In genomic region chr21:42026072-42026415, GRCh38 we compare ENCODE assay signal across 16 cellular contexts. TPM values are rescaled to one million over a fixed set of nuclear protein-coding genes. Genes with fewer than 3 reads are reported as not detected.
"Had no signal": no experiment of that assay in that cellular context is flagged by ENCODE, and none has a peak within 500 bp of the region (broad histone marks: within the 10 kb centered on the region; RNA-seq: fewer than 3 reads in every experiment).

No MANE protein-coding gene starts in this region.

- H3K4me3 Mint-ChIP-seq: activated naive CD4-positive, alpha-beta T cell treated with anti-CD3 and anti-CD28 coated beads for 36 hours; activated naive CD8-positive, alpha-beta T cell treated with anti-CD3 and anti-CD28 coated beads, Interleukin-2, amount 50 U/mL, for 24 hours; activated T-helper 17 cell treated with anti-CD3 and anti-CD28 coated beads, Interleukin-2, amount 50 U/mL, for 72 hours; memory B cell; natural killer cell; stimulated activated naive B cell treated with anti-CD40 and anti-IgM and Interleukin-4, amounts not matched to agents 10 μg/mL and 1 μg/mL and 100 μg/mL, for 72 hours had no signal

- H3K36me3 Mint-ChIP-seq: memory B cell; natural killer cell; stimulated activated naive B cell treated with anti-CD40 and anti-IgM and Interleukin-4, amounts not matched to agents 10 μg/mL and 1 μg/mL and 100 μg/mL, for 72 hours had no signal

- FAIRE-seq: islet of Langerhans had no signal

- H3K27me3 ChIP-seq: foreskin keratinocyte, thyroid gland had no signal

- DNase-seq: activated CD4-positive, alpha-beta T cell treated with anti-CD3 and anti-CD28 coated beads for 1 hour; activated CD4-positive, alpha-beta T cell treated with anti-CD3 and anti-CD28 coated beads, Interleukin-2, amount 50 U/mL, for 4 hours; activated naive CD4-positive, alpha-beta T cell treated with anti-CD3 and anti-CD28 coated beads for 36 hours; activated naive CD8-positive, alpha-beta T cell treated with anti-CD3 and anti-CD28 coated beads, Interleukin-2, amount 50 U/mL, for 24 hours; foreskin keratinocyte; left ventricle myocardium inferior; natural killer cell; stimulated activated CD4-positive, alpha-beta T cell treated with anti-CD3 and anti-CD28 coated beads, Interleukin-2, amount 100 ng/mL, for 48 hours; stimulated activated naive B cell treated with anti-CD40 and anti-IgM and Interleukin-4, amounts not matched to agents 10 μg/mL and 1 μg/mL and 100 μg/mL, for 72 hours; thyroid gland had no signal

- H3K4me1 Mint-ChIP-seq: activated naive CD8-positive, alpha-beta T cell treated with anti-CD3 and anti-CD28 coated beads, Interleukin-2, amount 50 U/mL, for 24 hours; activated T-helper 17 cell treated with anti-CD3 and anti-CD28 coated beads, Interleukin-2, amount 50 U/mL, for 72 hours had no signal

- H3K36me3 ChIP-seq: left ventricle myocardium inferior, thyroid gland had no signal

- H3K9me3 Mint-ChIP-seq: activated naive CD4-positive, alpha-beta T cell treated with anti-CD3 and anti-CD28 coated beads for 36 hours; activated naive CD8-positive, alpha-beta T cell treated with anti-CD3 and anti-CD28 coated beads, Interleukin-2, amount 50 U/mL, for 24 hours; activated T-helper 17 cell treated with anti-CD3 and anti-CD28 coated beads, Interleukin-2, amount 50 U/mL, for 72 hours; memory B cell; natural killer cell; stimulated activated naive B cell treated with anti-CD40 and anti-IgM and Interleukin-4, amounts not matched to agents 10 μg/mL and 1 μg/mL and 100 μg/mL, for 72 hours had no signal

- H3K27ac Mint-ChIP-seq: activated naive CD4-positive, alpha-beta T cell treated with anti-CD3 and anti-CD28 coated beads for 36 hours; activated naive CD8-positive, alpha-beta T cell treated with anti-CD3 and anti-CD28 coated beads, Interleukin-2, amount 50 U/mL, for 24 hours; activated T-helper 17 cell treated with anti-CD3 and anti-CD28 coated beads, Interleukin-2, amount 50 U/mL, for 72 hours; memory B cell; natural killer cell; stimulated activated naive B cell treated with anti-CD40 and anti-IgM and Interleukin-4, amounts not matched to agents 10 μg/mL and 1 μg/mL and 100 μg/mL, for 72 hours had no signal

- H3K4me1 ChIP-seq: foreskin keratinocyte, thyroid gland had no signal

- H3K4me3 ChIP-seq: left ventricle myocardium inferior, thyroid gland had no signal

- H3K27me3 Mint-ChIP-seq: activated naive CD8-positive, alpha-beta T cell treated with anti-CD3 and anti-CD28 coated beads, Interleukin-2, amount 50 U/mL, for 24 hours; activated T-helper 17 cell treated with anti-CD3 and anti-CD28 coated beads, Interleukin-2, amount 50 U/mL, for 72 hours had no signal

- H3K9me3 ChIP-seq: left ventricle myocardium inferior, thyroid gland had no signal

- H3K27ac ChIP-seq: foreskin keratinocyte, left ventricle myocardium inferior, thyroid gland had no signal

RNA-seq across cellular contexts. Expression of gene UMODL1, which starts 45.1 kb away (rescaled TPM):
- total RNA-seq: activated naive CD4-positive, alpha-beta T cell treated with anti-CD3 and anti-CD28 coated beads for 36 hours; cardiac septum; foreskin keratinocyte; omental fat pad; pulmonary artery endothelial cell; thyroid gland had no signal
- polyA plus RNA-seq: foreskin keratinocyte had no signal
